In genomic region chr16:51392651-51393187, GRCh38 we compare ENCODE assay signal across 14 cellular contexts.
DNase-seq lines count a peak whose midpoint lies in the region; TF ChIP-seq lines count a peak whose summit lies in the region.
"Had no signal": no experiment of that assay in that cellular context is flagged by ENCODE, and none has a peak within 500 bp of the region (broad histone marks: within the 10 kb centered on the region; RNA-seq: fewer than 3 reads in every experiment).

No MANE protein-coding gene starts in this region.

- H3K4me3 ChIP-seq in HUES6 (ENCODE audit: low read depth, low read length) (peak overlapping the region; percentile 41), endodermal cell (ENCODE audit: low read length) (no peak overlapping the region), ascending aorta (no peak overlapping the region)

- H3K27ac Mint-ChIP-seq in endodermal cell, result peak overlapping the region; percentile 85
- H3K27ac Mint-ChIP-seq: activated CD4-positive, alpha-beta T cell treated with anti-CD3 and anti-CD28 coated beads, Interleukin-2, amount 10 ng/mL, durations not matched to agents 24 days and 14 days; activated naive CD4-positive, alpha-beta T cell treated with anti-CD3 and anti-CD28 coated beads, Interleukin-2, amount 50 U/mL, for 24 hours; stimulated activated effector memory CD8-positive, alpha-beta T cell treated with anti-CD3 and anti-CD28 coated beads, Interleukin-12 subunit alpha, Interleukin-12 subunit beta, amount 100 ng/mL, for 72 hours had no signal

- TF ChIP-seq CTCF in endodermal cell (conservative IDR thresholded peaks at IDR 0.05) (no peak), ascending aorta (IDR thresholded peaks at IDR 0.05) (no peak)

- H3K4me1 ChIP-seq in HUES6 (ENCODE audit: control insufficient read depth, insufficient read depth, low read length), result peaks cover 37% of the 10 kb centered on the region
- H3K4me1 ChIP-seq in endodermal cell (ENCODE audit: control insufficient read depth, insufficient read depth, low read length), result peaks cover 4% of the 10 kb centered on the region
- no peaks in the 10 kb centered on the region for H3K4me1 ChIP-seq in ascending aorta

- in situ Hi-C loops in KBM-7 (cut with MboI; ENCODE audit: low pct_unique_long_range_greater_than_20kb, low sequenced_read_pairs), result no loop called here

- peak overlapping the region; percentile 88; the same call in 1 of the 2 replicates for H3K27ac ChIP-seq in HUES6 (ENCODE audit: low read depth, low read length)
- H3K27ac ChIP-seq in endodermal cell (ENCODE audit: low read depth, low read length), result peak overlapping the region; percentile 76
- H3K27ac ChIP-seq in ascending aorta, result no peak overlapping the region
- H3K27ac ChIP-seq: C4-2B had no signal

- peak; percentile 87 for DNase-seq in AG08395 (ENCODE audit: low spot score)
- DNase-seq in endodermal cell, result peak; percentile 54
- peak; percentile 64 for DNase-seq in myocyte (ENCODE audit: low read depth)
- DNase-seq in NCI-H2029 treated with DMSO at 0.1 percent for 48 hours (lab: John Stamatoyannopoulos, UW), result no peak
- DNase-seq in KBM-7, result no peak
- no peak for DNase-seq in ascending aorta (ENCODE audit: low spot score in 2 of 2)
- DNase-seq in activated CD4-positive, alpha-beta T cell treated with anti-CD3 and anti-CD28 coated beads for 48 hours, result no peak
- DNase-seq: activated CD4-positive, alpha-beta T cell treated with anti-CD3 and anti-CD28 coated beads, Interleukin-2, amount 10 ng/mL, durations not matched to agents 24 days and 14 days; NCI-H446 treated with DMSO at 0.1 percent for 48 hours had no signal

- H3K27me3 ChIP-seq in HUES6 (ENCODE audit: control insufficient read depth, insufficient read depth, low read length), result no peaks in the 10 kb centered on the region
- no peaks in the 10 kb centered on the region for H3K27me3 ChIP-seq in endodermal cell (ENCODE audit: control insufficient read depth, insufficient read depth, low read length, poor library complexity, severe bottlenecking)
- H3K27me3 ChIP-seq in ascending aorta, result no peaks in the 10 kb centered on the region

- peaks cover 13% of the 10 kb centered on the region for H3K9me3 Mint-ChIP-seq in endodermal cell

- peaks cover 2% of the 10 kb centered on the region for H3K36me3 Mint-ChIP-seq in endodermal cell (ENCODE audit: low read depth)
- H3K36me3 Mint-ChIP-seq: activated naive CD4-positive, alpha-beta T cell treated with anti-CD3 and anti-CD28 coated beads, Interleukin-2, amount 50 U/mL, for 24 hours; IgD-negative memory B cell; stimulated activated effector memory CD8-positive, alpha-beta T cell treated with anti-CD3 and anti-CD28 coated beads, Interleukin-12 subunit alpha, Interleukin-12 subunit beta, amount 100 ng/mL, for 72 hours had no signal

- peaks cover 31% of the 10 kb centered on the region for H3K4me1 Mint-ChIP-seq in endodermal cell
- H3K4me1 Mint-ChIP-seq: activated CD4-positive, alpha-beta T cell treated with anti-CD3 and anti-CD28 coated beads, Interleukin-2, amount 10 ng/mL, durations not matched to agents 24 days and 14 days; activated naive CD4-positive, alpha-beta T cell treated with anti-CD3 and anti-CD28 coated beads, Interleukin-2, amount 50 U/mL, for 24 hours; IgD-negative memory B cell; stimulated activated effector memory CD8-positive, alpha-beta T cell treated with anti-CD3 and anti-CD28 coated beads, Interleukin-12 subunit alpha, Interleukin-12 subunit beta, amount 100 ng/mL, for 72 hours had no signal

- intact Hi-C loops in ascending aorta (cut with DNase I), result no loop called here

- no peaks in the 10 kb centered on the region for H3K27me3 Mint-ChIP-seq in endodermal cell (ENCODE audit: insufficient read depth)
- H3K27me3 Mint-ChIP-seq: activated CD4-positive, alpha-beta T cell treated with anti-CD3 and anti-CD28 coated beads, Interleukin-2, amount 10 ng/mL, durations not matched to agents 24 days and 14 days; activated naive CD4-positive, alpha-beta T cell treated with anti-CD3 and anti-CD28 coated beads, Interleukin-2, amount 50 U/mL, for 24 hours; IgD-negative memory B cell had no signal

- WGBS in endodermal cell (ENCODE audit: insufficient coverage in 1 of 2, insufficient read length in 1 of 2), 2 experiments, result 55 to 70% methylated on average over 8 to 12 of the region's 12 CpGs

- H3K4me3 Mint-ChIP-seq in endodermal cell, result peak overlapping the region; percentile 13
- H3K4me3 Mint-ChIP-seq: activated CD4-positive, alpha-beta T cell treated with anti-CD3 and anti-CD28 coated beads, Interleukin-2, amount 10 ng/mL, durations not matched to agents 24 days and 14 days; activated naive CD4-positive, alpha-beta T cell treated with anti-CD3 and anti-CD28 coated beads, Interleukin-2, amount 50 U/mL, for 24 hours; IgD-negative memory B cell; stimulated activated effector memory CD8-positive, alpha-beta T cell treated with anti-CD3 and anti-CD28 coated beads, Interleukin-12 subunit alpha, Interleukin-12 subunit beta, amount 100 ng/mL, for 72 hours had no signal

- H3K9me3 ChIP-seq in HUES6 (ENCODE audit: control insufficient read depth, insufficient read depth, low read depth, low read length), result peaks cover 16% of the 10 kb centered on the region
- peaks cover 17% of the 10 kb centered on the region for H3K9me3 ChIP-seq in endodermal cell (ENCODE audit: control insufficient read depth, low read length)
- no peaks in the 10 kb centered on the region for H3K9me3 ChIP-seq in ascending aorta

- H3K36me3 ChIP-seq in HUES6 (ENCODE audit: control insufficient read depth, insufficient read depth, low read length) (no peaks in the 10 kb centered on the region), endodermal cell (ENCODE audit: control insufficient read depth, insufficient read depth, low read length) (no peaks in the 10 kb centered on the region), ascending aorta (no peaks in the 10 kb centered on the region)

- H3K9ac ChIP-seq in HUES6 (ENCODE audit: low read length) (peak overlapping the region; percentile 68), endodermal cell (ENCODE audit: extremely low read depth, low read length, poor library complexity, severe bottlenecking) (no peak overlapping the region)

Comparison
In these comparisons a context has a peak if more than half of its experiments do, and no peak if none do; other contexts are left out.
1. DNase-seq: peak in AG08395 (single experiment), endodermal cell (single experiment) and myocyte (single experiment); none in NCI-H2029 treated with DMSO at 0.1 percent for 48 hours (single experiment), KBM-7 (single experiment), ascending aorta (0 of 2) and activated CD4-positive, alpha-beta T cell treated with anti-CD3 and anti-CD28 coated beads for 48 hours (single experiment).
2. H3K27ac ChIP-seq: peak in HUES6 (single experiment) and endodermal cell (single experiment); none in ascending aorta (0 of 2).